Comparison of ENCODE assay signal across 8 cellular contexts in the genomic region with DNA sequence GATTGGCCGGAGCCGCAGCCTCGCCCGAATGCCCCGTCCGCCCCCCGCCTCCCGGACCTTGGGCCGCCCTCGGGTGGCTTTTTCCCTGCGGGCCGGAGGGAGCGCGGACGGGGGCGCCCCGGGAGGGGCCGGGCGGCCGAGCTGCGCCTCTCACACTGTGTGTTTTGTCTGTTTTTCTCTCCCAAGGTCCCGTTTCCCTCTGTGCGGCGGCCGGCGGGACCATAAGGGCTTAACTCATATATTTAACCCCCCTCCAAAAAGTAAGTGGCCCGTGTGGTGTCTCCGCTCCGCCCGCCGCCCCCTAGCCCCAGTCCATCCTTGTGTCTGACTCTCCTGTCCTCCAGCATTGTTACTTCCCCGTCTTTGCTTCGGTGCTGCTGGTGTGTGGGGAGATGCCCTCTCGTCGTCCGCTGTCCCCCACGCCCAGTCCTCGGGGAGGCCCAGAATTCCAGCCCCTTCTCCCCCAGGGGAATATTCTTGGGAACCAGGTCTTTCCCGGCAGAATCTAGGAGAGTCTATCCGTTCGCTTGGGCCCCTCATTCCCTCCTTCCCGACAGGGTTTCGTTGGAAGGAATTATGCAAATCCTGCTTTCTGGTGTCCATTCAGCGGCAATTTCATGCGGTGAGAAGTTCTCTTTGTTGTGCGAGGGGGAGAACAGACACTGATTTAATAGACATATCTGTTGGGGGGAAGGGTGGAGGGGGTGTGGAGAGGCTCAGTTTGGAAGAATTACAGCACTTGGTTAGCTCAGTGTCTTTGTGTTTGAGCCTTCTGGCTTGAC. TPM values are rescaled to one million over a fixed set of nuclear protein-coding genes. Genes with fewer than 3 reads are reported as not detected.
A peak's percentile ranks its signal among the peaks of the same experiment; 100 is the strongest.
DNase-seq lines count a peak whose midpoint lies in the region; ATAC-seq and TF ChIP-seq lines count a peak whose summit lies in the region.

No MANE protein-coding gene starts in this region.

- H3K4me3 Mint-ChIP-seq in CD4-positive, alpha-beta memory T cell, result peak overlapping the region; percentile 88 to 94 (median 92)
- H3K4me3 Mint-ChIP-seq in activated CD8-positive, alpha-beta T cell treated with anti-CD3 and anti-CD28 coated beads for 36 hours, result peak overlapping the region; percentile 97
- H3K4me3 Mint-ChIP-seq in natural killer cell treated with Interleukin-12 subunit alpha and Interleukin-12 subunit beta and Interleukin-15 and Interleukin-18, amount 100 ng/mL, for 72 hours, result peak overlapping the region; percentile 98

- H3K4me1 Mint-ChIP-seq in CD4-positive, alpha-beta memory T cell, result peaks cover 44 to 67% (median 55%) of the 10 kb centered on the region in 4 donors
- peaks cover 57% of the 10 kb centered on the region for H3K4me1 Mint-ChIP-seq in activated CD8-positive, alpha-beta T cell treated with anti-CD3 and anti-CD28 coated beads for 36 hours (ENCODE audit: low read depth)
- H3K4me1 Mint-ChIP-seq in natural killer cell treated with Interleukin-12 subunit alpha and Interleukin-12 subunit beta and Interleukin-15 and Interleukin-18, amount 100 ng/mL, for 72 hours (ENCODE audit: low read depth in 2 of 2), result peaks cover 49 to 58% of the 10 kb centered on the region in 2 donors

- H3K36me3 ChIP-seq in CD4-positive, alpha-beta memory T cell (ENCODE audit: insufficient read depth, low read length), result no peaks in the 10 kb centered on the region
- peaks cover 16% of the 10 kb centered on the region; the same call in 1 of the 2 replicates for H3K36me3 ChIP-seq in KOPT-K1 (ENCODE audit: insufficient read depth, low read length)

- H3K27ac Mint-ChIP-seq in CD4-positive, alpha-beta memory T cell, result peak overlapping the region; percentile 89 to 95 (median 93)
- H3K27ac Mint-ChIP-seq in activated CD8-positive, alpha-beta T cell treated with anti-CD3 and anti-CD28 coated beads for 36 hours, result peak overlapping the region; percentile 88
- peak overlapping the region; percentile 78 to 94 for H3K27ac Mint-ChIP-seq in natural killer cell treated with Interleukin-12 subunit alpha and Interleukin-12 subunit beta and Interleukin-15 and Interleukin-18, amount 100 ng/mL, for 72 hours

- H3K36me3 Mint-ChIP-seq in CD4-positive, alpha-beta memory T cell, result peaks cover 6 to 20% of the 10 kb centered on the region in 2 donors
- H3K36me3 Mint-ChIP-seq in activated CD8-positive, alpha-beta T cell treated with anti-CD3 and anti-CD28 coated beads for 36 hours (ENCODE audit: low read depth), result peaks cover 17% of the 10 kb centered on the region
- H3K36me3 Mint-ChIP-seq in natural killer cell treated with Interleukin-12 subunit alpha and Interleukin-12 subunit beta and Interleukin-15 and Interleukin-18, amount 100 ng/mL, for 72 hours, result peaks cover 1% of the 10 kb centered on the region

- CTCF ChIA-PET in CD4-positive, alpha-beta memory T cell (lab: Charles Lee; ENCODE audit: partially characterized antibody), result no interaction called here
- CTCF ChIA-PET in activated CD8-positive, alpha-beta T cell treated with anti-CD3 and anti-CD28 coated beads for 36 hours (lab: Charles Lee), result interaction anchor here (1.3 to 1.4 kb wide), 2 partner anchors 193 to 195 kb away, joined by 4 read pairs; no protein-coding TSS in a partner anchor

- peak overlapping the region; percentile 72 for H3K27ac ChIP-seq in CD4-positive, alpha-beta memory T cell (ENCODE audit: low read depth, low read length)
- H3K27ac ChIP-seq in KOPT-K1 (ENCODE audit: low read depth, low read length, poor library complexity, severe bottlenecking), result peak overlapping the region; percentile 88

- peaks cover 0 to 2% (median 0%) of the 10 kb centered on the region in 8 donors for H3K9me3 Mint-ChIP-seq in CD4-positive, alpha-beta memory T cell
- no peaks in the 10 kb centered on the region for H3K9me3 Mint-ChIP-seq in activated CD8-positive, alpha-beta T cell treated with anti-CD3 and anti-CD28 coated beads for 36 hours
- H3K9me3 Mint-ChIP-seq in natural killer cell treated with Interleukin-12 subunit alpha and Interleukin-12 subunit beta and Interleukin-15 and Interleukin-18, amount 100 ng/mL, for 72 hours, result no peaks in the 10 kb centered on the region

- POLR2A ChIA-PET in CD4-positive, alpha-beta memory T cell (lab: Charles Lee; ENCODE audit: partially characterized antibody), result interaction anchor here (0.5 to 2.6 kb wide), 6 partner anchors 11 to 1301 kb away, joined by 3 to 9 read pairs (median 3); a partner anchor contains a TSS
- POLR2A ChIA-PET in activated CD8-positive, alpha-beta T cell treated with anti-CD3 and anti-CD28 coated beads for 36 hours (lab: Charles Lee), result interaction anchor here (0.6 to 1.6 kb wide), 2 partner anchors 8 to 115 kb away, joined by 3 to 5 read pairs; no protein-coding TSS in a partner anchor

- TF ChIP-seq CTCF in activated CD8-positive, alpha-beta T cell treated with anti-CD3 and anti-CD28 coated beads for 36 hours (IDR thresholded peaks at IDR 0.05), result no peak
- no peak for TF ChIP-seq CTCF in fibroblast of mammary gland (conservative IDR thresholded peaks at IDR 0.05; ENCODE audit: control insufficient read depth, insufficient read depth, low read depth, low read length)

- ATAC-seq in GM21390 (IDR thresholded peaks at IDR 0.05; ENCODE audit: unreplicated experiment), result peak; percentile 0
- no peak for ATAC-seq in activated CD8-positive, alpha-beta T cell treated with anti-CD3 and anti-CD28 coated beads for 36 hours
- no peak for ATAC-seq in natural killer cell treated with Interleukin-12 subunit alpha and Interleukin-12 subunit beta and Interleukin-15 and Interleukin-18, amount 100 ng/mL, for 72 hours

- peak in 1 of 5 donors; percentile 8 for DNase-seq in CD4-positive, alpha-beta memory T cell
- DNase-seq in activated CD8-positive, alpha-beta T cell treated with anti-CD3 and anti-CD28 coated beads for 36 hours, result peak; percentile 32
- no peak for DNase-seq in fibroblast of mammary gland (ENCODE audit: low read depth)
- peak; percentile 72 for DNase-seq in natural killer cell treated with Interleukin-12 subunit alpha and Interleukin-12 subunit beta and Interleukin-15 and Interleukin-18, amount 100 ng/mL, for 72 hours (ENCODE audit: low spot score)
- no peak for DNase-seq in activated CD4-positive, CD25-positive, alpha-beta regulatory T cell treated with anti-CD3 and anti-CD28 coated beads, Interleukin-2, amount 50 U/mL, for 72 hours
- DNase-seq in SHP77 treated with DMSO at 0.1 percent for 48 hours (lab: John Stamatoyannopoulos, UW), result no peak

- peaks cover 59% of the 10 kb centered on the region for H3K4me1 ChIP-seq in CD4-positive, alpha-beta memory T cell (ENCODE audit: insufficient read depth, low read length)

- H3K4me3 ChIP-seq in CD4-positive, alpha-beta memory T cell (ENCODE audit: low read length in 2 of 2), result peak overlapping the region; percentile 54 to 61
- H3K4me3 ChIP-seq in fibroblast of mammary gland (ENCODE audit: control insufficient read depth, low read depth, low read length), result peak overlapping the region; percentile 76

- intact Hi-C loops in CD4-positive, alpha-beta memory T cell (cut with micrococcal nuclease), result loop anchor here (5.0 to 10.0 kb wide), 2 partner anchors 481 to 594 kb away; a partner anchor contains a TSS
- intact Hi-C loops in activated CD8-positive, alpha-beta T cell treated with anti-CD3 and anti-CD28 coated beads for 36 hours (cut with micrococcal nuclease), result loop anchor here (5.0 to 10.0 kb wide), 3 partner anchors 64 to 201 kb away; no protein-coding TSS in a partner anchor

- no peaks in the 10 kb centered on the region for H3K27me3 ChIP-seq in CD4-positive, alpha-beta memory T cell (ENCODE audit: insufficient read depth, low read length)

- H3K9me3 ChIP-seq in CD4-positive, alpha-beta memory T cell (ENCODE audit: control insufficient read depth in 1 of 2, low read length in 2 of 2), result no peaks in the 10 kb centered on the region
- H3K9me3 ChIP-seq in KOPT-K1 (ENCODE audit: insufficient read depth, low read length, poor library complexity, severe bottlenecking), result no peaks in the 10 kb centered on the region

- no peaks in the 10 kb centered on the region for H3K27me3 Mint-ChIP-seq in CD4-positive, alpha-beta memory T cell
- H3K27me3 Mint-ChIP-seq in activated CD8-positive, alpha-beta T cell treated with anti-CD3 and anti-CD28 coated beads for 36 hours, result no peaks in the 10 kb centered on the region
- H3K27me3 Mint-ChIP-seq in natural killer cell treated with Interleukin-12 subunit alpha and Interleukin-12 subunit beta and Interleukin-15 and Interleukin-18, amount 100 ng/mL, for 72 hours, result no peaks in the 10 kb centered on the region

RNA-seq across cellular contexts. Expression of a gene that starts 1.3 kb away (rescaled TPM):
- 10 to 100 TPM; 44.1 to 44.9 TPM for total RNA-seq in CD4-positive, alpha-beta memory T cell
- polyA plus RNA-seq in CD4-positive, alpha-beta memory T cell, result 10 to 100 TPM; 15.0 to 21.1 TPM
- total RNA-seq in activated CD8-positive, alpha-beta T cell treated with anti-CD3 and anti-CD28 coated beads for 36 hours, result 10 to 100 TPM; 20.6 to 24.3 TPM
- total RNA-seq in natural killer cell treated with Interleukin-12 subunit alpha and Interleukin-12 subunit beta and Interleukin-15 and Interleukin-18, amount 100 ng/mL, for 72 hours, result 10 to 100 TPM; 58.7 to 70.2 TPM

Comparison
In these comparisons a context has a peak if more than half of its experiments do, and no peak if none do; other contexts are left out.
1. DNase-seq: peak in activated CD8-positive, alpha-beta T cell treated with anti-CD3 and anti-CD28 coated beads for 36 hours (single experiment) and natural killer cell treated with Interleukin-12 subunit alpha and Interleukin-12 subunit beta and Interleukin-15 and Interleukin-18, amount 100 ng/mL, for 72 hours (single experiment); none in fibroblast of mammary gland (single experiment), activated CD4-positive, CD25-positive, alpha-beta regulatory T cell treated with anti-CD3 and anti-CD28 coated beads, Interleukin-2, amount 50 U/mL, for 72 hours (single experiment) and SHP77 treated with DMSO at 0.1 percent for 48 hours (single experiment).
2. Peak in every context shown above with its lines, with median percentiles within 50 percentile points of each other: H3K27ac Mint-ChIP-seq and H3K4me3 Mint-ChIP-seq.